In genomic region chr12:102255687-102256086, GRCh38 we compare ENCODE assay signal across 5 cellular contexts. TPM values are rescaled to one million over a fixed set of nuclear protein-coding genes. Genes with fewer than 3 reads are reported as not detected.
"Had no signal": no experiment of that assay in that cellular context is flagged by ENCODE, and none has a peak within 500 bp of the region (broad histone marks: within the 10 kb centered on the region; RNA-seq: fewer than 3 reads in every experiment).

No MANE protein-coding gene starts in this region.

RNA-seq across cellular contexts. Expression of gene PMCH, which starts 58.1 kb away (rescaled TPM):
- total RNA-seq: HepG2, HT-29, HT1080, IMR-90 had no signal
- polyA plus RNA-seq: HepG2, IgD-negative memory B cell, IMR-90 had no signal
